20 cellular contexts compared by ENCODE assay signal in the genomic region with DNA sequence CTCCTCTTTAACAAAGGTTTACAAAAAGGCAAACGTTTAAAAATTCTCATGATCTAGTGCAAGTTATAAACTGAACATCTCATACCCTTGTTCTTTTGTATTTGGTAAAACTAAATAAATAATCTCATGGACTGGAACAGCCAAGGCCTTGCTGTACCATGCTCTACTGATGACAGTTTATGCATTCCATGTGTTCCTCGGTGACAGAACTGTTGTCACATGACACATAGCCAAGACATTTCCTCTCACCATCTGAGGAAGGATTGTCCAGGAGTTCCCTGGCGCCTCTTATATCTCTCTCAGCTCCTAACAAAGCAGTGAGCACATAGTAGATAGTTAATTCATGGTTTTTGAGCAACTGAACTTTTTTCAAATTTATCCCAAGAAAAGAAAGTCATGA. TPM values are rescaled to one million over a fixed set of nuclear protein-coding genes. Genes with fewer than 3 reads are reported as not detected.
DNase-seq lines count a peak whose midpoint lies in the region; ATAC-seq, FAIRE-seq and TF ChIP-seq lines count a peak whose summit lies in the region.
"Had no signal": no experiment of that assay in that cellular context is flagged by ENCODE, and none has a peak within 500 bp of the region (broad histone marks: within the 10 kb centered on the region; RNA-seq: fewer than 3 reads in every experiment).

No MANE protein-coding gene starts in this region.

- no peaks in the 10 kb centered on the region for H3K9me3 ChIP-seq in adipocyte (ENCODE audit: control insufficient read depth, low read length)

- no peak for TF ChIP-seq POLR2A in GM12892 (IDR thresholded peaks at IDR 0.05; ENCODE audit: low read depth, low read length)

- DNase-seq in GM12892 (ENCODE audit: insufficient read length) (no peak), adipocyte (ENCODE audit: low read depth) (peak; percentile 20), fibroblast of villous mesenchyme (ENCODE audit: low read depth) (peak; percentile 7), SHP77 treated with DMSO at 0.1 percent for 48 hours (lab: John Stamatoyannopoulos, UW) (no peak), midbrain (lab: John Stamatoyannopoulos, UW) (no peak), left ventricle myocardium superior (no peak)
- DNase-seq: C1 segment of cervical spinal cord, DMS 273 treated with DMSO at 0.1 percent for 48 hours, HCEC 1CT, MM.1S, NCI-H1105 treated with DMSO at 0.1 percent for 48 hours, NCI-H187 treated with DMSO at 0.1 percent for 48 hours, NCI-H2171, NCI-H774 had no signal

- no peak overlapping the region for H3K9ac ChIP-seq in adipocyte (ENCODE audit: low read length)

- TF ChIP-seq CTCF in fibroblast of villous mesenchyme (IDR thresholded peaks at IDR 0.05; ENCODE audit: insufficient read depth, low read depth, low read length), result no peak

- intact Hi-C loops in left ventricle myocardium superior (cut with micrococcal nuclease), result no loop called here

- no peak for ATAC-seq in HG03280 (IDR thresholded peaks at IDR 0.05; ENCODE audit: unreplicated experiment)
- ATAC-seq in left ventricle myocardium superior, result no peak
- ATAC-seq: Right ventricle myocardium inferior had no signal

- H3K4me1 ChIP-seq in adipocyte (ENCODE audit: control insufficient read depth, insufficient read depth, low read length), result no peaks in the 10 kb centered on the region

- H3K36me3 ChIP-seq in adipocyte (ENCODE audit: control insufficient read depth, insufficient read depth, low read length, severe bottlenecking), result no peaks in the 10 kb centered on the region

- H3K27me3 ChIP-seq in adipocyte (replicated peaks; ENCODE audit: control insufficient read depth, insufficient read depth, low read length), result no peaks in the 10 kb centered on the region

- peak; percentile 14 for FAIRE-seq in GM12892 (lab: Jason Lieb, UNC)
- FAIRE-seq: GM18507 had no signal

- no peak overlapping the region for H3K4me3 ChIP-seq in adipocyte (ENCODE audit: low read length)
- H3K4me3 ChIP-seq in fibroblast of villous mesenchyme (ENCODE audit: low read depth, low read length), result no peak overlapping the region

RNA-seq across cellular contexts. Expression of a gene that starts 12.6 kb away (rescaled TPM):
- 0.28 TPM for polyA plus RNA-seq in GM12892 (2012; ENCODE audit: missing spikeins)
- total RNA-seq in fibroblast of villous mesenchyme (not detected in 2 replicates), left ventricle myocardium superior (not detected)
- total RNA-seq: Daoy, NCI-H460, Right ventricle myocardium inferior had no signal
- polyA plus RNA-seq: AG04450 had no signal

RNA-seq across cellular contexts. Expression of a gene that starts 56.8 kb away (rescaled TPM):
- 0.49 TPM for polyA plus RNA-seq in GM12892 (2012; ENCODE audit: missing spikeins)
- total RNA-seq in fibroblast of villous mesenchyme (10.8 and 28.3 TPM in 2 replicates), left ventricle myocardium superior (2.8 TPM)

Comparison
In these comparisons a context has a peak if more than half of its experiments do, and no peak if none do; other contexts are left out.
1. DNase-seq: peak in adipocyte (single experiment) and fibroblast of villous mesenchyme (single experiment); none in GM12892 (single experiment), SHP77 treated with DMSO at 0.1 percent for 48 hours (single experiment), midbrain (single experiment) and left ventricle myocardium superior (single experiment).